Comparison of ENCODE assay signal across 1 cellular context in the genomic region with DNA sequence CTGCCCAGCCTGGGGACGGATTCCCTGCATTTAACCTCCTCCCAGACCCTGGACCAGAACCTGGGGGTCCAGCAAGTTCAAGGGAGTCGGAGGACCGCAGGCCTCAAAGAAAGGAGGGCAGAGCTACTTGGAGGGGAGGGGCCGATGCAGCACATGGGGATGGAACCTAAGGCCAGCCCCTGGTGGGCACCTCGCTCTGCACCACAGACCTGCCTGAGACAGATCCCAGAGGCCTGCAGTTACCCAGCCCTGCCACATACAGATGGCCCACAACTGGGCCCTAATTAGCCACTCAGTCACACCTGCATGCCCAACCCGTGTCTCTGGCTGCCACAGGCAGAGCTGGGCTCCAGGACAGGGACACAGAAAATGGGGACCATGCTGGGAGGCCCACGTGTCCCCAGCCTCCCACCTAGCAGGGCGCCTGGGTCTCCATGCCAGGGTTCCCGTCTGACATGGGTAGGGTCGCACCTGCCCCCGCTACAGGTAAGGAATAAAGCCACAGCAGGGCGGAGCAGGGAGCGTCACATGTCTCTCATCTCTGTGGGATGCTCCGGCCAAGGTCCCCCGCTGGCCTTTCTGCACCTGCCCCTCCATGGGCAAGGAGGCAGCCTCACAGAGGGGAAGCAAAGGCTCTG.
TF ChIP-seq lines count a peak whose summit lies in the region.

No MANE protein-coding gene starts in this region.

TF ChIP-seq in GM23338, 12 proteins besides CTCF, POLR2A, EP300 and RAD21 (continued from another document):
- TF ChIP-seq CREB1 (CRISPR knock-in tag; IDR thresholded peaks at IDR 0.05; ENCODE audit: low read depth) (no peak), NANOG (IDR thresholded peaks at IDR 0.05; ENCODE audit: borderline replicate concordance) (no peak), EZH2phosphoT487 (IDR thresholded peaks at IDR 0.05; ENCODE audit: unreplicated experiment) (no peak)
TF ChIP-seq in GM23338: peak in this region for 0.
